In the genomic region with DNA sequence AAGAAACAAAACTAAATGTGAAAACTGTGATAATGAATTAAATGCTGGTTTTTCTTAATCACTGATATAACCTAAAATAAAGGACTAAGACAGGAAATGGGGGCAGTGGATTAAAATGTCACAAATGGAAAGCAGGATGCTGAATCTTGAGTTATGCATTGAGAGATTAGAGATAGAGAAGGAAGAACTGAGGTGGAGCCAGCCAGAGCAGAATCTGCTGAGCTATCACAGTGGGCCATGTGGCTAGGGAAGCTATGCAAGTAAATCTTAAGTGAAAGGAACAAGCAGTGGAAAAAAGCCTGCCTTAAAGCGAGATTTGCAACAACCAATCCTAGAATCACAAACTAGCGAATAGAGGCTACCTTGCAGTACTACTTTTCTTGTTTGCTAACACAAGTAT, we compare ENCODE assay signal across 19 cellular contexts.
DNase-seq lines count a peak whose midpoint lies in the region; ATAC-seq, FAIRE-seq and TF ChIP-seq lines count a peak whose summit lies in the region.
"Had no signal": no experiment of that assay in that cellular context is flagged by ENCODE, and none has a peak within 500 bp of the region (broad histone marks: within the 10 kb centered on the region; RNA-seq: fewer than 3 reads in every experiment).

No MANE protein-coding gene starts in this region.

- no peak for ATAC-seq in natural killer cell treated with Interleukin-12 subunit alpha and Interleukin-12 subunit beta and Interleukin-15 and Interleukin-18, amount 100 ng/mL, for 72 hours
- ATAC-seq in HG02938 (IDR thresholded peaks at IDR 0.05; ENCODE audit: unreplicated experiment): no peak
- no peak for ATAC-seq in HG03354 (IDR thresholded peaks at IDR 0.05; ENCODE audit: poor library complexity, severe bottlenecking, unreplicated experiment)
- no peak for ATAC-seq in HG03039 (IDR thresholded peaks at IDR 0.05; ENCODE audit: unreplicated experiment)
- ATAC-seq: WTC11 had no signal

- peaks cover 12% of the 10 kb centered on the region for H3K9me3 Mint-ChIP-seq in activated T-helper 2 cell treated with anti-CD3 and anti-CD28 coated beads, Interferon-gamma antibody, Interleukin-2, Interleukin-4, amounts not matched to agents 10 μg/mL and 5 μg/mL and 100 μg/mL, durations not matched to agents 14 hours and 24 hours and 36 hours
- H3K9me3 Mint-ChIP-seq in natural killer cell treated with Interleukin-12 subunit alpha and Interleukin-12 subunit beta and Interleukin-15 and Interleukin-18, amount 100 ng/mL, for 72 hours: peaks cover 7% of the 10 kb centered on the region
- H3K9me3 Mint-ChIP-seq: mesothelial cell of epicardium had no signal

- intact Hi-C loops in OCI-LY7 (cut with micrococcal nuclease; ENCODE audit: unreplicated experiment): no loop called here
- intact Hi-C loops in activated T-helper 2 cell treated with anti-CD3 and anti-CD28 coated beads, Interferon-gamma antibody, Interleukin-2, Interleukin-4, amounts not matched to agents 10 μg/mL and 5 μg/mL and 100 μg/mL, durations not matched to agents 14 hours and 24 hours and 36 hours (cut with micrococcal nuclease): no loop called here

- peaks cover 3% of the 10 kb centered on the region for H3K36me3 Mint-ChIP-seq in activated T-helper 2 cell treated with anti-CD3 and anti-CD28 coated beads, Interferon-gamma antibody, Interleukin-2, Interleukin-4, amounts not matched to agents 10 μg/mL and 5 μg/mL and 100 μg/mL, durations not matched to agents 14 hours and 24 hours and 36 hours (ENCODE audit: low read depth)
- peaks cover 9% of the 10 kb centered on the region for H3K36me3 Mint-ChIP-seq in natural killer cell treated with Interleukin-12 subunit alpha and Interleukin-12 subunit beta and Interleukin-15 and Interleukin-18, amount 100 ng/mL, for 72 hours
- H3K36me3 Mint-ChIP-seq: mesothelial cell of epicardium had no signal

- CTCF ChIA-PET in OCI-LY7 (lab: Charles Lee; ENCODE audit: unreplicated experiment): interaction anchor here (0.6 kb wide), 1 partner anchor 13 kb away, joined by 3 read pairs; no protein-coding TSS in a partner anchor

- H3K79me2 ChIP-seq in OCI-LY7 (ENCODE audit: insufficient read depth, low read depth, low read length): no peaks in the 10 kb centered on the region

- H3K36me3 ChIP-seq in OCI-LY7 (ENCODE audit: insufficient read depth, low read length): peaks cover 6% of the 10 kb centered on the region; the same call in 1 of the 2 replicates
- H3K36me3 ChIP-seq: BLaER1 treated with 17β-estradiol and CSF1 and Interleukin-3, amounts not matched to agents 10 nM and 100 nM had no signal

- peaks cover 63% of the 10 kb centered on the region for H3K4me1 ChIP-seq in OCI-LY7 (ENCODE audit: insufficient read depth, low read length, poor library complexity, severe bottlenecking)

- peak overlapping the region; percentile 19 for H3K27ac ChIP-seq in OCI-LY7 (ENCODE audit: low read depth, low read length, poor library complexity, severe bottlenecking)
- H3K27ac ChIP-seq: SK-N-MC, skin epidermis had no signal

- H3K4me2 ChIP-seq in OCI-LY7 (ENCODE audit: low read length): peak overlapping the region; percentile 41; the same call in 1 of the 2 replicates

- no peak overlapping the region for H3K4me3 Mint-ChIP-seq in activated T-helper 2 cell treated with anti-CD3 and anti-CD28 coated beads, Interferon-gamma antibody, Interleukin-2, Interleukin-4, amounts not matched to agents 10 μg/mL and 5 μg/mL and 100 μg/mL, durations not matched to agents 14 hours and 24 hours and 36 hours (ENCODE audit: low read depth)
- H3K4me3 Mint-ChIP-seq in natural killer cell treated with Interleukin-12 subunit alpha and Interleukin-12 subunit beta and Interleukin-15 and Interleukin-18, amount 100 ng/mL, for 72 hours: peak overlapping the region; percentile 5
- H3K4me3 Mint-ChIP-seq: mesothelial cell of epicardium, WTC11 had no signal

- no peak for TF ChIP-seq CTCF in OCI-LY7 (conservative IDR thresholded peaks at IDR 0.05; ENCODE audit: low read length)

- H3K4me3 ChIP-seq in OCI-LY7 (ENCODE audit: low read depth, low read length, poor library complexity, severe bottlenecking): no peak overlapping the region
- H3K4me3 ChIP-seq: BLaER1 treated with 17β-estradiol and CSF1 and Interleukin-3, amounts not matched to agents 10 nM and 100 nM; SK-N-MC; skin epidermis had no signal

- no peak for TF ChIP-seq POLR2A in GM12892 (IDR thresholded peaks at IDR 0.05; ENCODE audit: low read depth, low read length)

- H2AFZ ChIP-seq in OCI-LY7 (ENCODE audit: low read length): peak overlapping the region; percentile 57; the same call in 1 of the 2 replicates

- H3K4me1 Mint-ChIP-seq in activated T-helper 2 cell treated with anti-CD3 and anti-CD28 coated beads, Interferon-gamma antibody, Interleukin-2, Interleukin-4, amounts not matched to agents 10 μg/mL and 5 μg/mL and 100 μg/mL, durations not matched to agents 14 hours and 24 hours and 36 hours (ENCODE audit: low read depth): peaks cover 58% of the 10 kb centered on the region
- peaks cover 46 to 63% of the 10 kb centered on the region in 2 donors for H3K4me1 Mint-ChIP-seq in natural killer cell treated with Interleukin-12 subunit alpha and Interleukin-12 subunit beta and Interleukin-15 and Interleukin-18, amount 100 ng/mL, for 72 hours (ENCODE audit: low read depth in 2 of 2)
- H3K4me1 Mint-ChIP-seq: mesothelial cell of epicardium, WTC11 had no signal

- peaks cover 17% of the 10 kb centered on the region; the same call in 1 of the 2 replicates for H3K9me3 ChIP-seq in OCI-LY7 (ENCODE audit: low read length)

- H3K27ac Mint-ChIP-seq in activated T-helper 2 cell treated with anti-CD3 and anti-CD28 coated beads, Interferon-gamma antibody, Interleukin-2, Interleukin-4, amounts not matched to agents 10 μg/mL and 5 μg/mL and 100 μg/mL, durations not matched to agents 14 hours and 24 hours and 36 hours: peak overlapping the region; percentile 25
- peak overlapping the region; percentile 48 to 73 for H3K27ac Mint-ChIP-seq in natural killer cell treated with Interleukin-12 subunit alpha and Interleukin-12 subunit beta and Interleukin-15 and Interleukin-18, amount 100 ng/mL, for 72 hours
- H3K27ac Mint-ChIP-seq: mesothelial cell of epicardium, WTC11 had no signal

- peak; percentile 58 for FAIRE-seq in GM12892 (lab: Jason Lieb, UNC)

- BruUV-seq in OCI-LY7 (replicated peaks; lab: Mats Ljungman, UMichigan): no TSS peak

- POLR2A ChIA-PET in OCI-LY7 (lab: Charles Lee): interaction anchor here (0.7 to 1.7 kb wide), 2 partner anchors 16 to 26 kb away, joined by 5 to 7 read pairs; no protein-coding TSS in a partner anchor

- H3K27me3 Mint-ChIP-seq in activated T-helper 2 cell treated with anti-CD3 and anti-CD28 coated beads, Interferon-gamma antibody, Interleukin-2, Interleukin-4, amounts not matched to agents 10 μg/mL and 5 μg/mL and 100 μg/mL, durations not matched to agents 14 hours and 24 hours and 36 hours (ENCODE audit: low read depth): no peaks in the 10 kb centered on the region
- H3K27me3 Mint-ChIP-seq in natural killer cell treated with Interleukin-12 subunit alpha and Interleukin-12 subunit beta and Interleukin-15 and Interleukin-18, amount 100 ng/mL, for 72 hours: no peaks in the 10 kb centered on the region

- DNase-seq in GM12892 (ENCODE audit: insufficient read length) (no peak), OCI-LY7 (ENCODE audit: low spot score) (peak; percentile 27)
- DNase-seq in activated T-helper 2 cell treated with anti-CD3 and anti-CD28 coated beads, Interferon-gamma antibody, Interleukin-2, Interleukin-4, amounts not matched to agents 10 μg/mL and 5 μg/mL and 100 μg/mL, durations not matched to agents 14 hours and 24 hours and 36 hours (ENCODE audit: low spot score): no peak
- DNase-seq in natural killer cell treated with Interleukin-12 subunit alpha and Interleukin-12 subunit beta and Interleukin-15 and Interleukin-18, amount 100 ng/mL, for 72 hours (ENCODE audit: low spot score): no peak
- DNase-seq: amniotic stem cell; cerebellar nuclear complex; DND-41; HCEC 1CT; NCI-H1417 treated with DMSO at 0.1 percent for 48 hours; NCI-H226; stimulated activated naive CD4-positive, alpha-beta T cell had no signal

- H3K9me2 ChIP-seq in OCI-LY7 (ENCODE audit: insufficient read depth, low read length): no peaks in the 10 kb centered on the region

- no peaks in the 10 kb centered on the region for H4K20me1 ChIP-seq in OCI-LY7 (ENCODE audit: insufficient read depth, low read length)
- H4K20me1 ChIP-seq: BLaER1 treated with 17β-estradiol and CSF1 and Interleukin-3, amounts not matched to agents 10 nM and 100 nM had no signal
